Comparison of ENCODE assay signal across 21 cellular contexts in the genomic region with DNA sequence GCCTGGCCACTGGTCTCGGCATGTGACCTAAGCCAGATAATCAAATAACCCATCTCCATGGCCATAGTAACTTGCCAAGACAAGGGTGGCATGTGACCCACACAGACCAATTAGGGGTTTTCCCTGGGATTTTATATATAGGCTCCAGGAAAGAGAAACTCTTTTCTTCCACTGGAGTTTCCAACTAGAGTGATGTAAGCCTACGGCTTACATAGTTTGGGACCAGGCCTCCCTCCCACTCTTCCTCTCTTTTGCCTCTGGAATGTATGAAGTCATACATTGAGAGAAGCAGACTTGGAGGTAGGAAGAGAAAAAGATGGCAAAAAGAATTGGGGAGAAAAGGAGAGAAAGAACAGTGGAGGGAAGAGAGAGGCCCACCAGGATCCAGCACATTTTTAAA.
"Had no signal": no experiment of that assay in that cellular context is flagged by ENCODE, and none has a peak within 500 bp of the region (broad histone marks: within the 10 kb centered on the region; RNA-seq: fewer than 3 reads in every experiment).

No MANE protein-coding gene starts in this region.

- H3K27me3 ChIP-seq: adrenal gland, body of pancreas, hepatocyte, thyroid gland had no signal

- H3K36me3 Mint-ChIP-seq: activated naive CD4-positive, alpha-beta T cell treated with anti-CD3 and anti-CD28 coated beads, Interleukin-2, amount 50 U/mL, for 72 hours; WTC11 had no signal

- H2AFZ ChIP-seq: hepatocyte had no signal

- H3K4me3 Mint-ChIP-seq: activated CD4-positive, alpha-beta T cell treated with anti-CD3 and anti-CD28 coated beads for 36 hours; central memory CD8-positive, alpha-beta T cell; nephron progenitor cell; WTC11 had no signal

- H3K4me2 ChIP-seq: hepatocyte had no signal

- FAIRE-seq: islet of Langerhans had no signal

- H3K27ac Mint-ChIP-seq: activated CD4-positive, alpha-beta T cell treated with anti-CD3 and anti-CD28 coated beads for 36 hours; activated naive CD4-positive, alpha-beta T cell treated with anti-CD3 and anti-CD28 coated beads, Interleukin-2, amount 50 U/mL, for 72 hours; nephron progenitor cell; WTC11 had no signal

- DNase-seq: activated CD4-positive, alpha-beta T cell treated with anti-CD3 and anti-CD28 coated beads for 36 hours; activated CD4-positive, alpha-beta T cell treated with anti-CD3 and anti-CD28 coated beads, Interleukin-2, amount 50 U/mL, for 48 hours; activated gamma-delta T cell; adrenal gland; body of pancreas; cortex of kidney; effector CD4-positive, alpha-beta T cell; left colon; lower lobe of right lung; midbrain; nephron progenitor cell; right cardiac atrium; stimulated activated CD4-positive, alpha-beta T cell treated with anti-CD3 and anti-CD28 coated beads, Interleukin-2, amount 100 ng/mL, for 24 hours; stimulated activated naive CD4-positive, alpha-beta T cell treated with Interleukin-2 at 50 U/mL for 16 hours; thyroid gland had no signal

- H3K9me3 Mint-ChIP-seq: central memory CD8-positive, alpha-beta T cell; nephron progenitor cell had no signal

- H3K4me1 ChIP-seq: adrenal gland, body of pancreas, lower lobe of right lung, prostate gland, thyroid gland had no signal

- H3K4me3 ChIP-seq: adrenal gland, body of pancreas, hepatocyte, lower lobe of right lung, prostate gland, thyroid gland had no signal

- H3K36me3 ChIP-seq: adrenal gland, lower lobe of right lung, prostate gland, thyroid gland had no signal

- H3K4me1 Mint-ChIP-seq: activated CD4-positive, alpha-beta T cell treated with anti-CD3 and anti-CD28 coated beads for 36 hours; central memory CD8-positive, alpha-beta T cell; nephron progenitor cell had no signal

- H3K79me2 ChIP-seq: hepatocyte had no signal

- H3K27ac ChIP-seq: adrenal gland, body of pancreas, hepatocyte, lower lobe of right lung, prostate gland, thyroid gland had no signal

- H3K9me3 ChIP-seq: adrenal gland, body of pancreas, lower lobe of right lung, prostate gland, thyroid gland had no signal
